ENCODE assay signal across 8 cellular contexts in genomic region chr4:77600521-77601451, GRCh38. TPM values are rescaled to one million over a fixed set of nuclear protein-coding genes. Genes with fewer than 3 reads are reported as not detected.
DNase-seq lines count a peak whose midpoint lies in the region; ATAC-seq and TF ChIP-seq lines count a peak whose summit lies in the region.

No MANE protein-coding gene starts in this region.

- H3K27ac ChIP-seq in uterus, result no peak overlapping the region

- TF ChIP-seq POLR2A in uterus (IDR thresholded peaks at IDR 0.05), result no peak

- TF ChIP-seq CTCF in astrocyte of the cerebellum (IDR thresholded peaks at IDR 0.05; ENCODE audit: low read depth, low read length, missing control alignments), result peak; percentile 93
- peak; percentile 42 to 61 (median 47) for TF ChIP-seq CTCF in uterus (IDR thresholded peaks at IDR 0.05)

- ATAC-seq in GM21786 (IDR thresholded peaks at IDR 0.05; ENCODE audit: unreplicated experiment) (peak; percentile 68), left colon (peak; percentile 64), HG03571 (IDR thresholded peaks at IDR 0.05; ENCODE audit: unreplicated experiment) (no peak)

- no peaks in the 10 kb centered on the region for H3K9me3 ChIP-seq in uterus

- H3K36me3 ChIP-seq in uterus, result no peaks in the 10 kb centered on the region

- H3K4me3 ChIP-seq in astrocyte of the cerebellum (ENCODE audit: low read depth, low read length) (no peak overlapping the region), uterus (no peak overlapping the region)

- intact Hi-C loops in left colon (cut with DNase I, micrococcal nuclease), result loop anchor here in 1 of 2 donors (5.0 kb wide), 1 partner anchor 213 kb away; no protein-coding TSS in a partner anchor
- intact Hi-C loops in uterus (cut with DNase I; ENCODE audit: low total_unique reads), result no loop called here

- DNase-seq in NCI-H82 (lab: John Stamatoyannopoulos, UW) (peak; percentile 62), NCI-H82 treated with DMSO at 0.1 percent for 48 hours (lab: John Stamatoyannopoulos, UW; ENCODE audit: unreplicated experiment) (no peak), NCI-H345 (lab: John Stamatoyannopoulos, UW) (peak; percentile 6), astrocyte of the cerebellum (ENCODE audit: low read depth) (peak; percentile 15), left colon (peak in 1 of 2 donors; percentile 17), uterus (no peak)

- in situ Hi-C loops in astrocyte of the cerebellum (cut with HindIII; ENCODE audit: low sequenced_read_pairs), result no loop called here

- no peaks in the 10 kb centered on the region for H3K4me1 ChIP-seq in uterus

- no peaks in the 10 kb centered on the region for H3K27me3 ChIP-seq in uterus

RNA-seq across cellular contexts. Expression of gene CXCL13, which starts 4.8 kb away (rescaled TPM):
- total RNA-seq in left colon, result under 1 TPM; 0.24 to 0.42 TPM
- total RNA-seq in uterus, result 1 to 10 TPM in 1 of 4 donors, not detected in 3; 1.1 TPM

Comparison
In these comparisons a context has a peak if more than half of its experiments do, and no peak if none do; other contexts are left out.
1. DNase-seq: peak in NCI-H82 (single experiment), NCI-H345 (single experiment) and astrocyte of the cerebellum (single experiment); none in NCI-H82 treated with DMSO at 0.1 percent for 48 hours (single experiment) and uterus (0 of 2).